8 cellular contexts compared by ENCODE assay signal in genomic region chrX:154013614-154014360, GRCh38. TPM values are rescaled to one million over a fixed set of nuclear protein-coding genes. Genes with fewer than 3 reads are reported as not detected.
DNase-seq lines count a peak whose midpoint lies in the region; ATAC-seq and TF ChIP-seq lines count a peak whose summit lies in the region.

No MANE protein-coding gene starts in this region.

- no peak overlapping the region for H2BK20ac ChIP-seq in H9 (ENCODE audit: low read depth, low read length, poor library complexity, severe bottlenecking)

- peaks cover 1% of the 10 kb centered on the region for H3K23me2 ChIP-seq in H9 (ENCODE audit: insufficient read length, low read depth, low read length, poor library complexity, severe bottlenecking)

- H3K27ac Mint-ChIP-seq in H9, result no peak overlapping the region

- ATAC-seq in SK-N-SH treated with all-trans-retinoic acid at 6 μM for 48 hours (peak; percentile 79), body of pancreas (peak; percentile 51), HG03521 (IDR thresholded peaks at IDR 0.05; ENCODE audit: unreplicated experiment) (no peak)

- no peak overlapping the region for H4K91ac ChIP-seq in H9 (ENCODE audit: insufficient read length, low read depth, low read length)

- H3K4me3 ChIP-seq in body of pancreas, result no peak overlapping the region
- no peak overlapping the region for H3K4me3 ChIP-seq in kidney epithelial cell (ENCODE audit: low read depth, low read length)

- H4K8ac ChIP-seq in H9 (replicated peaks; ENCODE audit: insufficient read length, low read depth, low read length), result no peak overlapping the region

- H3K18ac ChIP-seq in H9 (ENCODE audit: insufficient read length, low read depth, low read length), result no peak overlapping the region

- no peaks in the 10 kb centered on the region for H3K27me3 ChIP-seq in H9 (ENCODE audit: insufficient read depth, low read length)
- H3K27me3 ChIP-seq in body of pancreas, result no peaks in the 10 kb centered on the region
- H3K27me3 ChIP-seq in kidney epithelial cell (ENCODE audit: control insufficient read depth, insufficient read depth, low read length), result no peaks in the 10 kb centered on the region

- no peak overlapping the region for H2BK120ac ChIP-seq in H9 (ENCODE audit: low read depth, low read length, poor library complexity, severe bottlenecking)

- H3K36me3 Mint-ChIP-seq in H9 (ENCODE audit: insufficient read depth in 1 of 3, low read depth in 3 of 3), result peaks cover 9 to 67% (median 24%) of the 10 kb centered on the region in 3 experiments

- no CpG with 5 or more reads among the region's 20 CpGs for WGBS in H9 (ENCODE audit: extremely low coverage, insufficient read length, low lambda C conversion rate)
- 31 to 60% methylated on average over 1 to 18 of the region's 20 CpGs for WGBS in body of pancreas, 2 donors

- no peak overlapping the region for H3K4me2 ChIP-seq in H9 (ENCODE audit: insufficient read depth, insufficient read length, low read length)

- no peak overlapping the region for H3T11ph ChIP-seq in H9 (ENCODE audit: low read length)

- H3K23ac ChIP-seq in H9 (ENCODE audit: insufficient read length, low read depth, low read length), result no peak overlapping the region

- no peak overlapping the region for H3K9ac ChIP-seq in H9 (ENCODE audit: extremely low read depth, insufficient read length, low read length)

- no peak overlapping the region for H3K4me3 Mint-ChIP-seq in H9

- H2BK15ac ChIP-seq in H9 (ENCODE audit: low read depth, low read length), result no peak overlapping the region

- no peak overlapping the region for H2BK5ac ChIP-seq in H9 (ENCODE audit: insufficient read length, low read length)

- H3K79me1 ChIP-seq in H9 (ENCODE audit: insufficient read depth, low read depth, low read length, poor library complexity, severe bottlenecking), result no peaks in the 10 kb centered on the region

- H4K20me1 ChIP-seq in H9 (ENCODE audit: control insufficient read depth, insufficient read depth, insufficient read length), result peaks cover 5% of the 10 kb centered on the region

- no peaks in the 10 kb centered on the region for H3K36me3 ChIP-seq in body of pancreas (replicated peaks in 1 of 2; ENCODE audit: insufficient read depth in 1 of 2, low read depth in 2 of 2)
- H3K36me3 ChIP-seq in kidney epithelial cell (ENCODE audit: control insufficient read depth, insufficient read depth, low read length), result peaks cover 1% of the 10 kb centered on the region

- no peak overlapping the region for H2BK12ac ChIP-seq in H9 (ENCODE audit: insufficient read length, low read depth, low read length)

- no peak overlapping the region for H2AK5ac ChIP-seq in H9 (ENCODE audit: insufficient read length, low read length)

- intact Hi-C loops in body of pancreas (cut with DNase I), result no loop called here

- peaks cover 54 to 69% of the 10 kb centered on the region in 2 experiments for H3K9me3 Mint-ChIP-seq in H9

- H3K4me1 Mint-ChIP-seq in H9, result peaks cover 2 to 12% of the 10 kb centered on the region in 2 experiments; a peak in 3 of 4 replicates

- H3K27ac ChIP-seq in H9 (ENCODE audit: insufficient read length, low read depth, low read length) (no peak overlapping the region), body of pancreas (peak overlapping the region in 3 of 4 donors; percentile 42 to 83 (median 77))

- H3K27me3 Mint-ChIP-seq in H9 (ENCODE audit: low read depth), result no peaks in the 10 kb centered on the region

- TF ChIP-seq POLR2A in body of pancreas (IDR thresholded peaks at IDR 0.05), result no peak

- H3K14ac ChIP-seq in H9 (ENCODE audit: insufficient read depth, low read length), result no peak overlapping the region

- H3K9me3 ChIP-seq in H9 (ENCODE audit: control insufficient read depth, low read depth, low read length), result no peaks in the 10 kb centered on the region
- H3K9me3 ChIP-seq in body of pancreas, result no peaks in the 10 kb centered on the region

- no peak overlapping the region for H3K4ac ChIP-seq in H9 (ENCODE audit: low read depth, low read length)

- no peak overlapping the region for H4K5ac ChIP-seq in H9 (ENCODE audit: insufficient read length, low read depth, low read length)

- DNase-seq in COLO668 (lab: John Stamatoyannopoulos, UW; ENCODE audit: unreplicated experiment), result peak; percentile 41
- peak; percentile 63 for DNase-seq in H9
- peak in 1 of 4 donors; percentile 36 for DNase-seq in body of pancreas
- DNase-seq in kidney epithelial cell (ENCODE audit: low read depth), result no peak
- peak; percentile 58 for DNase-seq in stimulated activated CD8-positive, alpha-beta memory T cell treated with anti-CD3 and anti-CD28 coated beads, Interleukin-4, amount 100 ng/mL, for 48 hours
- no peak for DNase-seq in cortex of kidney (lab: John Stamatoyannopoulos, UW)

- no peak overlapping the region for H3K56ac ChIP-seq in H9 (ENCODE audit: insufficient read length, low read depth, low read length)

- TF ChIP-seq CTCF in H9 (conservative IDR thresholded peaks at IDR 0.05) (peak; percentile 78), body of pancreas (IDR thresholded peaks at IDR 0.05) (peak; percentile 52 to 81 (median 68)), kidney epithelial cell (IDR thresholded peaks at IDR 0.05; ENCODE audit: insufficient read depth, low read length, poor library complexity, severe bottlenecking) (peak; percentile 87)

- H3K4me1 ChIP-seq in H9 (ENCODE audit: insufficient read depth, low read length) (no peaks in the 10 kb centered on the region), body of pancreas (peaks cover 47% of the 10 kb centered on the region)

- no peaks in the 10 kb centered on the region for H3K79me2 ChIP-seq in H9 (ENCODE audit: insufficient read depth, low read length)

- no peak overlapping the region for H2AFZ ChIP-seq in H9 (ENCODE audit: low read length)

TF ChIP-seq in SK-N-SH treated with all-trans-retinoic acid at 6 μM for 48 hours, 23 proteins besides CTCF, POLR2A, EP300 and RAD21:
- TF ChIP-seq ZNF565 (CRISPR knock-in tag; conservative IDR thresholded peaks at IDR 0.05; ENCODE audit: low read depth), result no peak
- TF ChIP-seq ARNTL (CRISPR knock-in tag; IDR thresholded peaks at IDR 0.05; ENCODE audit: borderline replicate concordance, low read depth), result no peak
- no peak for TF ChIP-seq POU6F1 (CRISPR knock-in tag; IDR thresholded peaks at IDR 0.05; ENCODE audit: borderline replicate concordance, low read depth)
- TF ChIP-seq ZNF8 (CRISPR knock-in tag; IDR thresholded peaks at IDR 0.05), result no peak
- no peak for TF ChIP-seq ZC3H10 (CRISPR knock-in tag; IDR thresholded peaks at IDR 0.05)
- no peak for TF ChIP-seq TOX (CRISPR knock-in tag; IDR thresholded peaks at IDR 0.05; ENCODE audit: borderline replicate concordance)
- TF ChIP-seq TCF4 (CRISPR knock-in tag; IDR thresholded peaks at IDR 0.05; ENCODE audit: borderline replicate concordance), result no peak

RNA-seq across cellular contexts. Expression of gene IRAK1, which starts 5.9 kb away (rescaled TPM):
- total RNA-seq in H9 (2021), result 85.3 and 98.4 TPM in 2 replicates
- 100 to 1,000 TPM in 1 of 2 donors, 10 to 100 TPM in 1; 51.6 to 105 TPM for total RNA-seq in body of pancreas
- total RNA-seq in kidney epithelial cell, result 193 and 225 TPM in 2 replicates

RNA-seq across cellular contexts. Expression of gene TMEM187, which starts 41.2 kb away (rescaled TPM):
- 1.9 and 2.7 TPM in 2 replicates for total RNA-seq in H9 (2021)
- total RNA-seq in body of pancreas, result 10 to 100 TPM in 1 of 2 donors, 1 to 10 TPM in 1; 8.8 to 10.9 TPM
- 6.7 and 11.9 TPM in 2 replicates for total RNA-seq in kidney epithelial cell

RNA-seq across cellular contexts. Expression of gene HCFC1, which starts 42.2 kb away (rescaled TPM):
- total RNA-seq in H9 (2021) (137 and 144 TPM in 2 replicates), body of pancreas (10 to 100 TPM; 16.6 to 62.6 TPM), kidney epithelial cell (56.2 and 72.2 TPM in 2 replicates)

Comparison
In these comparisons a context has a peak if more than half of its experiments do, and no peak if none do; other contexts are left out.
1. DNase-seq: peak in COLO668 (single experiment), H9 (single experiment) and stimulated activated CD8-positive, alpha-beta memory T cell treated with anti-CD3 and anti-CD28 coated beads, Interleukin-4, amount 100 ng/mL, for 48 hours (single experiment); none in kidney epithelial cell (single experiment) and cortex of kidney (single experiment).
2. Peak in every context shown above with its lines, with median percentiles within 50 percentile points of each other: CTCF ChIP-seq.